ENCODE assay signal across 25 cellular contexts in the genomic region with DNA sequence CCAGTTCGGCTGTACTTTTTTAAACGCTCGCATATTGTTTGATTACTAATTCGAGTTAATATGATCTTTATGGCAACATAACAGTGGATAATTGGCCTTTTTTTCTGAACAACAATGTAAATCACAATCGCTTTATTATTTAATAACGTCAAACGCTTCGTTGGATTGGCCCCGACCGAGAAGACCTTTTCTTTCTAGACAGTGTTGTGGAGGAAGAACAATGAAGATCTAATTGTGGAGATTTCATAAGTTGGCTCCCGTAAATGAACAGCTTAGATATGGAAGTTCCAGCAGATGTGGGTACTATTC. TPM values are rescaled to one million over a fixed set of nuclear protein-coding genes. Genes with fewer than 3 reads are reported as not detected.
DNase-seq lines count a peak whose midpoint lies in the region; ATAC-seq, FAIRE-seq and TF ChIP-seq lines count a peak whose summit lies in the region.
"Had no signal": no experiment of that assay in that cellular context is flagged by ENCODE, and none has a peak within 500 bp of the region (broad histone marks: within the 10 kb centered on the region; RNA-seq: fewer than 3 reads in every experiment).

No MANE protein-coding gene starts in this region.

- CTCF ChIA-PET in CD4-positive, alpha-beta T cell (lab: Charles Lee), result no interaction called here
- CTCF ChIA-PET in GM12878 (lab: Yijun Ruan, JAX), result interaction anchor here (0.9 kb wide), 1 partner anchor 15 kb away, joined by 3 read pairs; no protein-coding TSS in a partner anchor

- H3K4me2 ChIP-seq in GM12878 (ENCODE audit: control insufficient read depth, insufficient read depth) (no peak overlapping the region), smooth muscle cell (no peak overlapping the region)

- H3K4me1 ChIP-seq in HUES6 (ENCODE audit: control insufficient read depth, insufficient read depth, low read length), result peaks cover 73% of the 10 kb centered on the region
- no peaks in the 10 kb centered on the region for H3K4me1 ChIP-seq in GM12878 (ENCODE audit: control insufficient read depth, insufficient read depth, low read length)
- H3K4me1 ChIP-seq in smooth muscle cell (ENCODE audit: low read depth), result peaks cover 74% of the 10 kb centered on the region
- H3K4me1 ChIP-seq: parathyroid adenoma had no signal

- peaks cover 26% of the 10 kb centered on the region for H3K4me1 Mint-ChIP-seq in CD4-positive, alpha-beta T cell (ENCODE audit: low read depth)

- H3K79me2 ChIP-seq in GM12878 (ENCODE audit: control insufficient read depth, insufficient read depth, low read length) (no peaks in the 10 kb centered on the region), smooth muscle cell (ENCODE audit: low read depth) (no peaks in the 10 kb centered on the region)
- H3K79me2 ChIP-seq: parathyroid adenoma had no signal

- SMC1A ChIA-PET in GM12878 (lab: Charles Lee; ENCODE audit: uncharacterized antibody, unreplicated experiment), result no interaction called here

- POLR2A ChIA-PET in CD4-positive, alpha-beta T cell (lab: Charles Lee), result no interaction called here
- POLR2A ChIA-PET in GM12878 (lab: Charles Lee), result no interaction called here

- WGBS in GM12878 (ENCODE audit: insufficient coverage, insufficient replicate concordance, low lambda C conversion rate, missing lambda C conversion rate), result 39% methylated on average over 11 of the region's 11 CpGs
- WGBS in smooth muscle cell (ENCODE audit: low lambda C conversion rate), result 38% methylated on average over 11 of the region's 11 CpGs

- H3K27me3 ChIP-seq in CD4-positive, alpha-beta T cell (ENCODE audit: control insufficient read depth, insufficient read depth, low read length), result peaks cover 98% of the 10 kb centered on the region
- H3K27me3 ChIP-seq in HUES6 (ENCODE audit: control insufficient read depth, insufficient read depth, low read length), result peaks cover 76% of the 10 kb centered on the region
- H3K27me3 ChIP-seq in GM12878 (replicated peaks in 1 of 2; ENCODE audit: control insufficient read depth in 2 of 2, insufficient read depth in 2 of 2, low read length in 1 of 2), result peaks cover 10 to 26% of the 10 kb centered on the region in 2 experiments
- peaks cover 5% of the 10 kb centered on the region for H3K27me3 ChIP-seq in layer of hippocampus (ENCODE audit: control insufficient read depth, insufficient read depth, low read length)
- peaks cover 100% of the 10 kb centered on the region for H3K27me3 ChIP-seq in smooth muscle cell (ENCODE audit: low read depth)

- BruUV-seq in GM12878 (replicated peaks; lab: Mats Ljungman, UMichigan), result no TSS peak

- peaks cover 100% of the 10 kb centered on the region for H3K27me3 Mint-ChIP-seq in CD4-positive, alpha-beta T cell

- H3K36me3 Mint-ChIP-seq in CD4-positive, alpha-beta T cell (ENCODE audit: low read depth), result no peaks in the 10 kb centered on the region

- H3K9me3 ChIP-seq in CD4-positive, alpha-beta T cell (ENCODE audit: control insufficient read depth, low read length), result peaks cover 32% of the 10 kb centered on the region
- H3K9me3 ChIP-seq in HUES6 (ENCODE audit: control insufficient read depth, insufficient read depth, low read depth, low read length) (no peaks in the 10 kb centered on the region), GM12878 (replicated peaks; ENCODE audit: control insufficient read depth, insufficient read depth, low read length) (no peaks in the 10 kb centered on the region; the same call in 2 of the 3 replicates), smooth muscle cell (replicated peaks; ENCODE audit: low read depth) (no peaks in the 10 kb centered on the region)
- H3K9me3 ChIP-seq: lower lobe of right lung, suprapubic skin had no signal

- no peak for TF ChIP-seq EP300 in GM12878 (IDR thresholded peaks at IDR 0.05; ENCODE audit: borderline replicate concordance in 1 of 2, control insufficient read depth in 1 of 2, low read depth in 2 of 2, low read length in 2 of 2)

- H3K27ac ChIP-seq in CD4-positive, alpha-beta T cell (ENCODE audit: low read depth, low read length), result no peak overlapping the region
- H3K27ac ChIP-seq in HUES6 (ENCODE audit: low read depth, low read length) (no peak overlapping the region), GM12878 (ENCODE audit: control insufficient read depth, insufficient read depth) (no peak overlapping the region), layer of hippocampus (ENCODE audit: low read depth, low read length) (peak overlapping the region; percentile 82), smooth muscle cell (ENCODE audit: low read depth) (no peak overlapping the region)
- H3K27ac ChIP-seq: lower lobe of right lung, parathyroid adenoma, skin epidermis, suprapubic skin had no signal

- no peak for TF ChIP-seq RAD21 in GM12878 (IDR thresholded peaks at IDR 0.05; ENCODE audit: insufficient read depth, low read depth, low read length)

- no peak for TF ChIP-seq CTCF in CD4-positive, alpha-beta T cell (IDR thresholded peaks at IDR 0.05)
- no peak for TF ChIP-seq CTCF in GM12878 (IDR thresholded peaks at IDR 0.05 in 2 of 3, conservative IDR thresholded peaks at IDR 0.05 in 1 of 3; ENCODE audit: control insufficient read depth in 2 of 3, extremely low read depth in 1 of 3, insufficient read depth in 1 of 3, low read depth in 3 of 3, low read length in 3 of 3)
- no peak for TF ChIP-seq CTCF in smooth muscle cell (IDR thresholded peaks at IDR 0.05; ENCODE audit: borderline replicate concordance, insufficient read depth, poor library complexity, severe bottlenecking)

- TF ChIP-seq POLR2A in GM12878 (IDR thresholded peaks at IDR 0.05; ENCODE audit: low read depth, low read length), result no peak

- no peak for DNase-seq in CD4-positive, alpha-beta T cell
- DNase-seq in GM12878 (ENCODE audit: low read depth, low spot score), result no peak
- no peak for DNase-seq in AML-193 (lab: John Stamatoyannopoulos, UW)
- DNase-seq in smooth muscle cell (lab: John Stamatoyannopoulos, UW; ENCODE audit: unreplicated experiment), result no peak
- no peak for DNase-seq in NCI-H774 (lab: John Stamatoyannopoulos, UW)
- DNase-seq: activated effector memory CD4-positive, alpha-beta T cell treated with Interleukin-2 at 50 U/mL for 16 hours; COR-L47; erythroblast; immature natural killer cell; lower lobe of right lung; MV-4-11; NCI-H2029 treated with DMSO at 0.1 percent for 48 hours; NCI-H524; stimulated activated CD4-positive, alpha-beta T cell treated with anti-CD3 and anti-CD28 coated beads, Interleukin-4, amount 100 ng/mL, for 1 hour had no signal

- no peaks in the 10 kb centered on the region for H3F3A ChIP-seq in smooth muscle cell (ENCODE audit: low read depth)

- no peak for FAIRE-seq in GM12878 (lab: Jason Lieb, UNC)
- FAIRE-seq: GM19239, K562 had no signal

- RAD21 ChIA-PET in GM12878 (lab: Charles Lee; ENCODE audit: unreplicated experiment), result no interaction called here

- no peaks in the 10 kb centered on the region; the same call in 1 of the 2 replicates for H4K20me1 ChIP-seq in GM12878 (ENCODE audit: control insufficient read depth, insufficient read depth)
- no peaks in the 10 kb centered on the region for H4K20me1 ChIP-seq in smooth muscle cell (ENCODE audit: low read depth)

- in situ Hi-C loops in GM12878 (cut with MboI), result no loop called here

- ATAC-seq in CD4-positive, alpha-beta T cell (ENCODE audit: poor library complexity), result no peak
- ATAC-seq in GM12878 (no peak), GM19023 (IDR thresholded peaks at IDR 0.05; ENCODE audit: unreplicated experiment) (no peak)
- ATAC-seq: HCT116, K562, lower lobe of right lung had no signal

- H3K9ac ChIP-seq in HUES6 (ENCODE audit: low read length), result no peak overlapping the region
- no peak overlapping the region for H3K9ac ChIP-seq in GM12878 (ENCODE audit: control insufficient read depth, insufficient read depth, low read length)
- H3K9ac ChIP-seq in smooth muscle cell (ENCODE audit: low read depth), result no peak overlapping the region
- H3K9ac ChIP-seq: parathyroid adenoma had no signal

- intact Hi-C loops in CD4-positive, alpha-beta T cell (cut with DNase I, micrococcal nuclease), result no loop called here
- intact Hi-C loops in GM12878 (cut with micrococcal nuclease; ENCODE audit: unreplicated experiment), result no loop called here

- H3K36me3 ChIP-seq in HUES6 (ENCODE audit: control insufficient read depth, insufficient read depth, low read length), result no peaks in the 10 kb centered on the region
- H3K36me3 ChIP-seq in GM12878 (ENCODE audit: control insufficient read depth in 2 of 2, insufficient read depth in 2 of 2, low read length in 1 of 2), result no peaks in the 10 kb centered on the region
- no peaks in the 10 kb centered on the region for H3K36me3 ChIP-seq in smooth muscle cell (ENCODE audit: low read depth)
- H3K36me3 ChIP-seq: lower lobe of right lung, suprapubic skin had no signal

- H3K4me3 Mint-ChIP-seq in CD4-positive, alpha-beta T cell, result peak overlapping the region; percentile 42
- H3K4me3 Mint-ChIP-seq: dendritic cell treated with granulocyte-macrophage colony-stimulating factor and Interleukin-4, amounts not matched to agents 40 ng/mL and 50 ng/mL, for 4 days had no signal

- peak overlapping the region; percentile 46 for H3K4me3 ChIP-seq in HUES6 (ENCODE audit: low read depth, low read length)
- no peak overlapping the region for H3K4me3 ChIP-seq in GM12878
- H3K4me3 ChIP-seq in smooth muscle cell, result no peak overlapping the region
- H3K4me3 ChIP-seq: K562, lower lobe of right lung, skin epidermis, suprapubic skin had no signal

- no peak overlapping the region for H3K27ac Mint-ChIP-seq in CD4-positive, alpha-beta T cell
- H3K27ac Mint-ChIP-seq: dendritic cell treated with granulocyte-macrophage colony-stimulating factor and Interleukin-4, amounts not matched to agents 40 ng/mL and 50 ng/mL, for 4 days had no signal

- H3K9me3 Mint-ChIP-seq in CD4-positive, alpha-beta T cell, result peaks cover 18% of the 10 kb centered on the region
- H3K9me3 Mint-ChIP-seq: dendritic cell treated with granulocyte-macrophage colony-stimulating factor and Interleukin-4, amounts not matched to agents 40 ng/mL and 50 ng/mL, for 4 days had no signal

- H2AFZ ChIP-seq in GM12878 (ENCODE audit: control insufficient read depth, low read depth, low read length) (no peak overlapping the region), smooth muscle cell (ENCODE audit: low read depth) (no peak overlapping the region)
- H2AFZ ChIP-seq: parathyroid adenoma had no signal

RNA-seq across cellular contexts. Expression of gene SOX2, which starts 12.7 kb away (rescaled TPM):
- total RNA-seq in CD4-positive, alpha-beta T cell, result not detected
- total RNA-seq in GM12878 (2013; cell fraction: nucleolus; rRNA removed), result 0.37 TPM in 1 of 2 replicates, not detected in the other
- total RNA-seq in GM12878 (2014; rRNA removed) (not detected in 2 replicates), GM12878 (2014; rRNA removed; fragmentation: Illumina TruSeq; extraction: Trizol) (not detected in 2 replicates), GM12878 (2021) (0.08 and 0.13 TPM in 2 replicates), smooth muscle cell (not detected in 2 replicates)
- polyA plus RNA-seq in GM12878 (2011; ENCODE audit: low read depth), result not detected
- polyA plus RNA-seq in GM12878 (2011; rRNA removed) (0.06 TPM in 1 of 2 replicates, not detected in the other), GM12878 (2014; fragmentation: Illumina TruSeq; extraction: Trizol) (not detected in 2 replicates), GM12878 (2014; fragmentation: Nextera tagmentation; extraction: Ambion mirVana) (not detected), GM12878 (2014; rRNA removed) (0.10 TPM in 1 of 2 replicates, not detected in the other), GM12878 (2016; fragmentation: Nextera tagmentation; extraction: Ambion mirVana) (under 1 TPM; 0.06 to 0.07 TPM), smooth muscle cell (not detected in 2 replicates)
- 0.05 TPM in 1 of 2 replicates, not detected in the other for polyA plus RNA-seq in GM12878 (2011; cell fraction: cytosol; rRNA removed)
- 0.04 and 0.10 TPM in 2 replicates for polyA plus RNA-seq in GM12878 (2011; cell fraction: nucleus; rRNA removed)
- polyA plus RNA-seq in GM12878 (2012), result not detected in 2 replicates
- polyA minus RNA-seq in GM12878 (2011; rRNA and poly(A)+ RNA removed), result not detected in 2 replicates
- polyA minus RNA-seq in GM12878 (2011; cell fraction: cytosol; rRNA and poly(A)+ RNA removed), result not detected in 2 replicates
- polyA minus RNA-seq in GM12878 (2011; cell fraction: nucleus; rRNA and poly(A)+ RNA removed), result not detected in 2 replicates
- total RNA-seq: glomerular endothelial cell had no signal
- polyA plus RNA-seq: immature natural killer cell, K562 had no signal
